13 cellular contexts compared by ENCODE assay signal in genomic region chr4:120844528-120844921, GRCh38.
DNase-seq lines count a peak whose midpoint lies in the region; ATAC-seq, FAIRE-seq and TF ChIP-seq lines count a peak whose summit lies in the region.
"Had no signal": no experiment of that assay in that cellular context is flagged by ENCODE, and none has a peak within 500 bp of the region (broad histone marks: within the 10 kb centered on the region; RNA-seq: fewer than 3 reads in every experiment).

No MANE protein-coding gene starts in this region.

- H3K36me3 ChIP-seq in OCI-LY3 (replicated peaks; ENCODE audit: low read depth, low read length) (no peaks in the 10 kb centered on the region), esophagus muscularis mucosa (no peaks in the 10 kb centered on the region)

- H3K4me1 ChIP-seq in OCI-LY3 (ENCODE audit: low read length) (peaks cover 60% of the 10 kb centered on the region), esophagus muscularis mucosa (peaks cover 0 to 6% (median 0%) of the 10 kb centered on the region in 4 donors)

- TF ChIP-seq POLR2A in GM12892 (IDR thresholded peaks at IDR 0.05; ENCODE audit: low read depth, low read length) (no peak), esophagus muscularis mucosa (IDR thresholded peaks at IDR 0.05; ENCODE audit: low read depth) (no peak)

- H2AFZ ChIP-seq in OCI-LY3 (ENCODE audit: low read depth, low read length), result no peak overlapping the region; the same call in 1 of the 2 replicates

- ATAC-seq in GM19372 (IDR thresholded peaks at IDR 0.05; ENCODE audit: low read depth, unreplicated experiment), result peak; percentile 70
- ATAC-seq in HG02884 (IDR thresholded peaks at IDR 0.05; ENCODE audit: unreplicated experiment), result peak; percentile 86

- peak overlapping the region; percentile 59 for H3K9ac ChIP-seq in OCI-LY3 (ENCODE audit: low read length)

- H3K27ac ChIP-seq in OCI-LY3 (ENCODE audit: low read length), result peak overlapping the region; percentile 91
- H3K27ac ChIP-seq in esophagus muscularis mucosa (replicated peaks in 1 of 4), result no peak overlapping the region
- H3K27ac ChIP-seq: epithelial cell of prostate had no signal

- intact Hi-C loops in esophagus muscularis mucosa (cut with DNase I), result no loop called here

- FAIRE-seq in GM12892 (lab: Jason Lieb, UNC) (peak; percentile 57), frontal cortex (lab: Jason Lieb, UNC) (no peak)

- H4K20me1 ChIP-seq in OCI-LY3 (ENCODE audit: insufficient read depth, low read length), result no peaks in the 10 kb centered on the region

- H3K9me3 ChIP-seq in OCI-LY3 (ENCODE audit: insufficient read depth, low read length), result no peaks in the 10 kb centered on the region
- H3K9me3 ChIP-seq in esophagus muscularis mucosa, result no peaks in the 10 kb centered on the region

- H3K27me3 ChIP-seq in OCI-LY3 (ENCODE audit: low read depth, low read length) (no peaks in the 10 kb centered on the region), esophagus muscularis mucosa (no peaks in the 10 kb centered on the region)

- H3K79me2 ChIP-seq in OCI-LY3 (ENCODE audit: low read length), result no peaks in the 10 kb centered on the region

- DNase-seq in GM12892 (ENCODE audit: insufficient read length), result no peak
- DNase-seq in esophagus muscularis mucosa (ENCODE audit: extremely low spot score), result no peak
- no peak for DNase-seq in pons (ENCODE audit: low spot score)
- no peak for DNase-seq in cerebellum (ENCODE audit: low spot score)
- DNase-seq in frontal cortex (ENCODE audit: low spot score in 2 of 2), result no peak
- DNase-seq: activated naive CD4-positive, alpha-beta T cell treated with anti-CD3 and anti-CD28 coated beads, Interleukin-2, amount 10 ng/mL, durations not matched to agents 7 days and 5 days; C1 segment of cervical spinal cord; KBM-7; NCI-H748 treated with DMSO at 0.1 percent for 48 hours had no signal

- no peak for TF ChIP-seq CTCF in OCI-LY3 (IDR thresholded peaks at IDR 0.05; ENCODE audit: low read depth, low read length)
- no peak for TF ChIP-seq CTCF in esophagus muscularis mucosa (IDR thresholded peaks at IDR 0.05)

- TF ChIP-seq EP300 in esophagus muscularis mucosa (IDR thresholded peaks at IDR 0.05), result no peak

- 90% methylated on average over 2 of the region's 2 CpGs for WGBS in esophagus muscularis mucosa

- H3K4me3 ChIP-seq in OCI-LY3 (ENCODE audit: low read length) (peak overlapping the region; percentile 66), esophagus muscularis mucosa (no peak overlapping the region)

- peak overlapping the region; percentile 93 for H3K4me2 ChIP-seq in OCI-LY3 (ENCODE audit: low read length)
